Comparison of ENCODE assay signal across 2 cellular contexts in the genomic region with DNA sequence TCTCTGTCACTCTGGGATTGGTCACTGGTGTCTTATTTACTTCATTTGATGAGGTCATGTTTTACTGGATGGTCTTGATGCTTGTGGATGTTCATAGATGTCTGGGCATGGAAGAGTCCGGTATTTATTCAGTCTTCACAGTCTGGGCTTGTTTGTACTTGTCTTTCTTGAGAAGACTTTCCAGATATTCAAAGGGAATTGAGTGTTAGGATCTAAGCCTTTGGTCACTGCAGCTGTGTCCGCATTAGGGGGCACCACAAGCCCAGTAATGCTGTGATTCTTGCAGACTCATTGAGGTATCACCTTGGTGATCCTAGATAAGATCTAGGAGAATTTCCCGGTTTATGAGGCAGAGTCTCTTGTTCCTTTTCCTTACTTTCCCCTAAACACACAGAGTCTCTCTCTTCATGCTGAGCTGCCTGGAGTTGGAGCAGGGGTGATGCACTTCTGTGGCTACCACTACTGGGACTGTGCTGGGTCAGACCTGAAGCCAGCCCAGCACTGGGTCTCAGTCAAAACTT.
TF ChIP-seq lines count a peak whose summit lies in the region.

No MANE protein-coding gene starts in this region.

TF ChIP-seq in IMR-90, 13 proteins besides CTCF, POLR2A, EP300 and RAD21 (continued from another document):
- TF ChIP-seq CEBPB (IDR thresholded peaks at IDR 0.05; ENCODE audit: low read depth, low read length) (no peak), MAFK (IDR thresholded peaks at IDR 0.05; ENCODE audit: low read depth, low read length) (no peak), RFX5 (IDR thresholded peaks at IDR 0.05; ENCODE audit: low read depth, low read length) (no peak), RCOR1 (IDR thresholded peaks at IDR 0.05; ENCODE audit: insufficient replicate concordance, low read length) (no peak)
- TF ChIP-seq, protein P1, sequence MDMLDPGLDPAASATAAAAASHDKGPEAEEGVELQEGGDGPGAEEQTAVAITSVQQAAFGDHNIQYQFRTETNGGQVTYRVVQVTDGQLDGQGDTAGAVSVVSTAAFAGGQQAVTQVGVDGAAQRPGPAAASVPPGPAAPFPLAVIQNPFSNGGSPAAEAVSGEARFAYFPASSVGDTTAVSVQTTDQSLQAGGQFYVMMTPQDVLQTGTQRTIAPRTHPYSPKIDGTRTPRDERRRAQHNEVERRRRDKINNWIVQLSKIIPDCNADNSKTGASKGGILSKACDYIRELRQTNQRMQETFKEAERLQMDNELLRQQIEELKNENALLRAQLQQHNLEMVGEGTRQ (IDR thresholded peaks at IDR 0.05; ENCODE audit: low read depth, low read length) = no peak

TF ChIP-seq in K562, 482 proteins besides CTCF, POLR2A, EP300 and RAD21 (continued from another document):
- TF ChIP-seq, protein P2, sequence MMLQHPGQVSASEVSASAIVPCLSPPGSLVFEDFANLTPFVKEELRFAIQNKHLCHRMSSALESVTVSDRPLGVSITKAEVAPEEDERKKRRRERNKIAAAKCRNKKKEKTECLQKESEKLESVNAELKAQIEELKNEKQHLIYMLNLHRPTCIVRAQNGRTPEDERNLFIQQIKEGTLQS (IDR thresholded peaks at IDR 0.05) = peak; percentile 22; the same call in 1 of the 2 replicates
- TF ChIP-seq, protein P2 (CRISPR knock-in tag; conservative IDR thresholded peaks at IDR 0.05) = no peak
- TF ChIP-seq RCOR1 (IDR thresholded peaks at IDR 0.05; ENCODE audit: borderline replicate concordance in 1 of 2, low read depth in 2 of 2, low read length in 2 of 2) = peak in 1 of 2 experiments; percentile 29; a peak in 1 of 4 replicates
- peak; percentile 21; the same call in 1 of the 2 replicates for TF ChIP-seq MAFF (IDR thresholded peaks at IDR 0.05; ENCODE audit: low read length)
- TF ChIP-seq C11orf30 (IDR thresholded peaks at IDR 0.05; ENCODE audit: low read depth) = peak; percentile 38; the same call in 1 of the 2 replicates
- TF ChIP-seq, protein P3, sequence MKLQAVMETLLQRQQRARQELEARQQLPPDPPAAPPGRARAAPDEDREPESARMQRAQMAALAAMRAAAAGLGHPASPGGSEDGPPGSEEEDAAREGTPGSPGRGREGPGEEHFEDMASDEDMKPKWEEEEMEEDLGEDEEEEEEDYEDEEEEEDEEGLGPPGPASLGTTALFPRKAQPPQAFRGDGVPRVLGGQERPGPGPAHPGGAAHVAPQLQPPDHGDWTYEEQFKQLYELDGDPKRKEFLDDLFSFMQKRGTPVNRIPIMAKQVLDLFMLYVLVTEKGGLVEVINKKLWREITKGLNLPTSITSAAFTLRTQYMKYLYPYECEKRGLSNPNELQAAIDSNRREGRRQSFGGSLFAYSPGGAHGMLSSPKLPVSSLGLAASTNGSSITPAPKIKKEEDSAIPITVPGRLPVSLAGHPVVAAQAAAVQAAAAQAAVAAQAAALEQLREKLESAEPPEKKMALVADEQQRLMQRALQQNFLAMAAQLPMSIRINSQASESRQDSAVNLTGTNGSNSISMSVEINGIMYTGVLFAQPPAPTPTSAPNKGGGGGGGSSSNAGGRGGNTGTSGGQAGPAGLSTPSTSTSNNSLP (IDR thresholded peaks at IDR 0.05; ENCODE audit: borderline replicate concordance, low read depth, low read length) = no peak
- TF ChIP-seq, protein P4, sequence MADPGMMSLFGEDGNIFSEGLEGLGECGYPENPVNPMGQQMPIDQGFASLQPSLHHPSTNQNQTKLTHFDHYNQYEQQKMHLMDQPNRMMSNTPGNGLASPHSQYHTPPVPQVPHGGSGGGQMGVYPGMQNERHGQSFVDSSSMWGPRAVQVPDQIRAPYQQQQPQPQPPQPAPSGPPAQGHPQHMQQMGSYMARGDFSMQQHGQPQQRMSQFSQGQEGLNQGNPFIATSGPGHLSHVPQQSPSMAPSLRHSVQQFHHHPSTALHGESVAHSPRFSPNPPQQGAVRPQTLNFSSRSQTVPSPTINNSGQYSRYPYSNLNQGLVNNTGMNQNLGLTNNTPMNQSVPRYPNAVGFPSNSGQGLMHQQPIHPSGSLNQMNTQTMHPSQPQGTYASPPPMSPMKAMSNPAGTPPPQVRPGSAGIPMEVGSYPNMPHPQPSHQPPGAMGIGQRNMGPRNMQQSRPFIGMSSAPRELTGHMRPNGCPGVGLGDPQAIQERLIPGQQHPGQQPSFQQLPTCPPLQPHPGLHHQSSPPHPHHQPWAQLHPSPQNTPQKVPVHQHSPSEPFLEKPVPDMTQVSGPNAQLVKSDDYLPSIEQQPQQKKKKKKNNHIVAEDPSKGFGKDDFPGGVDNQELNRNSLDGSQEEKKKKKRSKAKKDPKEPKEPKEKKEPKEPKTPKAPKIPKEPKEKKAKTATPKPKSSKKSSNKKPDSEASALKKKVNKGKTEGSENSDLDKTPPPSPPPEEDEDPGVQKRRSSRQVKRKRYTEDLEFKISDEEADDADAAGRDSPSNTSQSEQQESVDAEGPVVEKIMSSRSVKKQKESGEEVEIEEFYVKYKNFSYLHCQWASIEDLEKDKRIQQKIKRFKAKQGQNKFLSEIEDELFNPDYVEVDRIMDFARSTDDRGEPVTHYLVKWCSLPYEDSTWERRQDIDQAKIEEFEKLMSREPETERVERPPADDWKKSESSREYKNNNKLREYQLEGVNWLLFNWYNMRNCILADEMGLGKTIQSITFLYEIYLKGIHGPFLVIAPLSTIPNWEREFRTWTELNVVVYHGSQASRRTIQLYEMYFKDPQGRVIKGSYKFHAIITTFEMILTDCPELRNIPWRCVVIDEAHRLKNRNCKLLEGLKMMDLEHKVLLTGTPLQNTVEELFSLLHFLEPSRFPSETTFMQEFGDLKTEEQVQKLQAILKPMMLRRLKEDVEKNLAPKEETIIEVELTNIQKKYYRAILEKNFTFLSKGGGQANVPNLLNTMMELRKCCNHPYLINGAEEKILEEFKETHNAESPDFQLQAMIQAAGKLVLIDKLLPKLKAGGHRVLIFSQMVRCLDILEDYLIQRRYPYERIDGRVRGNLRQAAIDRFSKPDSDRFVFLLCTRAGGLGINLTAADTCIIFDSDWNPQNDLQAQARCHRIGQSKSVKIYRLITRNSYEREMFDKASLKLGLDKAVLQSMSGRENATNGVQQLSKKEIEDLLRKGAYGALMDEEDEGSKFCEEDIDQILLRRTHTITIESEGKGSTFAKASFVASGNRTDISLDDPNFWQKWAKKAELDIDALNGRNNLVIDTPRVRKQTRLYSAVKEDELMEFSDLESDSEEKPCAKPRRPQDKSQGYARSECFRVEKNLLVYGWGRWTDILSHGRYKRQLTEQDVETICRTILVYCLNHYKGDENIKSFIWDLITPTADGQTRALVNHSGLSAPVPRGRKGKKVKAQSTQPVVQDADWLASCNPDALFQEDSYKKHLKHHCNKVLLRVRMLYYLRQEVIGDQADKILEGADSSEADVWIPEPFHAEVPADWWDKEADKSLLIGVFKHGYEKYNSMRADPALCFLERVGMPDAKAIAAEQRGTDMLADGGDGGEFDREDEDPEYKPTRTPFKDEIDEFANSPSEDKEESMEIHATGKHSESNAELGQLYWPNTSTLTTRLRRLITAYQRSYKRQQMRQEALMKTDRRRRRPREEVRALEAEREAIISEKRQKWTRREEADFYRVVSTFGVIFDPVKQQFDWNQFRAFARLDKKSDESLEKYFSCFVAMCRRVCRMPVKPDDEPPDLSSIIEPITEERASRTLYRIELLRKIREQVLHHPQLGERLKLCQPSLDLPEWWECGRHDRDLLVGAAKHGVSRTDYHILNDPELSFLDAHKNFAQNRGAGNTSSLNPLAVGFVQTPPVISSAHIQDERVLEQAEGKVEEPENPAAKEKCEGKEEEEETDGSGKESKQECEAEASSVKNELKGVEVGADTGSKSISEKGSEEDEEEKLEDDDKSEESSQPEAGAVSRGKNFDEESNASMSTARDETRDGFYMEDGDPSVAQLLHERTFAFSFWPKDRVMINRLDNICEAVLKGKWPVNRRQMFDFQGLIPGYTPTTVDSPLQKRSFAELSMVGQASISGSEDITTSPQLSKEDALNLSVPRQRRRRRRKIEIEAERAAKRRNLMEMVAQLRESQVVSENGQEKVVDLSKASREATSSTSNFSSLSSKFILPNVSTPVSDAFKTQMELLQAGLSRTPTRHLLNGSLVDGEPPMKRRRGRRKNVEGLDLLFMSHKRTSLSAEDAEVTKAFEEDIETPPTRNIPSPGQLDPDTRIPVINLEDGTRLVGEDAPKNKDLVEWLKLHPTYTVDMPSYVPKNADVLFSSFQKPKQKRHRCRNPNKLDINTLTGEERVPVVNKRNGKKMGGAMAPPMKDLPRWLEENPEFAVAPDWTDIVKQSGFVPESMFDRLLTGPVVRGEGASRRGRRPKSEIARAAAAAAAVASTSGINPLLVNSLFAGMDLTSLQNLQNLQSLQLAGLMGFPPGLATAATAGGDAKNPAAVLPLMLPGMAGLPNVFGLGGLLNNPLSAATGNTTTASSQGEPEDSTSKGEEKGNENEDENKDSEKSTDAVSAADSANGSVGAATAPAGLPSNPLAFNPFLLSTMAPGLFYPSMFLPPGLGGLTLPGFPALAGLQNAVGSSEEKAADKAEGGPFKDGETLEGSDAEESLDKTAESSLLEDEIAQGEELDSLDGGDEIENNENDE (IDR thresholded peaks at IDR 0.05; ENCODE audit: low read depth, low read length) = no peak
- TF ChIP-seq TAF7 (tag; IDR thresholded peaks at IDR 0.05) = no peak
- no peak for TF ChIP-seq ATF6 (CRISPR knock-in tag; IDR thresholded peaks at IDR 0.05)
- peak; percentile 30; the same call in 1 of the 2 replicates for TF ChIP-seq CTBP1 (IDR thresholded peaks at IDR 0.05; ENCODE audit: borderline replicate concordance)
- TF ChIP-seq SRSF3 (IDR thresholded peaks at IDR 0.05; ENCODE audit: insufficient read depth, low read length) = no peak
- TF ChIP-seq NFE2 (IDR thresholded peaks at IDR 0.05; ENCODE audit: low read depth) = peak; percentile 83
- peak; percentile 58 for TF ChIP-seq RFX1 (IDR thresholded peaks at IDR 0.05)
